Comparison of ENCODE assay signal across 8 cellular contexts in the genomic region with DNA sequence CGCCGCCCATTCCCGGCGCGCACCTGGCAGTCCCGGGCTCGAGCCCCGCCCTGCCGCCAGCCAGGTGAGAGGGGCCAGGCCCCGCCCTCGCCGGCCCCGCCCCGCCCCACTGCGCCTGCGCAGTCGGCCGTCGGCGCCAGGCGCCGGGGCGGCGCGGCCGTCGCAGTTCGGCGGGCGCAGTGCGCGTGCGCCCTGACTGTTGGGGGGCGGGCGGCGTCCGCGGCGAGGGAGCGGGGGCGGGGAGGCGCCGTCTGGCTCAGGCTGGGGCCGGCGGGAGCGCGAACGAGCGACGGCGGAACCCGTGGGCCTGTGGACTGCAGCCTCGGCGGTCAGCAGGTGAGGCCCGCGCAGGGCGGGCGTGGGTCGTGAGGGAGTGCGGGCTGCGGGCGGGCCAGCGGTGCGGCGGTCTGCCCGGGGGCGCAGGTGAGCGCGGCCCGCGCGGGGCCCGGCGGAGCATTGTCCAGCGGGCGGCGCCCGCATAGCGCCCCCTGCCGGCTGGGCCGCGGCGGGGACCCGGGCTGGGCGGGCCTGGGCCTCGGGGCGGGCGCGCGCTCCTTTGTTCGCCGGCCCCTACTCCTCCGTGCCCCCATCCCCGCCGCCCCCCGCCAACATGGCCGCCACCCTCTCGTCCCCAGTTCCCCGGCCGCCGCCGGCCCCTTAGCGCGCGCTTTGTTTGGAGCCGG. TPM values are rescaled to one million over a fixed set of nuclear protein-coding genes. Genes with fewer than 3 reads are reported as not detected.
A peak's percentile ranks its signal among the peaks of the same experiment; 100 is the strongest.
DNase-seq lines count a peak whose midpoint lies in the region; ATAC-seq and TF ChIP-seq lines count a peak whose summit lies in the region.

SPIN1 (plus strand) TSS at position 242 of the 683 bp plus-strand sequence. CDS start 38,096 bp downstream, outside the sequence.

- H3K4me1 ChIP-seq in Karpas-422 (ENCODE audit: low read length) (peaks cover 27% of the 10 kb centered on the region), thoracic aorta (ENCODE audit: control insufficient read depth in 1 of 2, low read depth in 2 of 2) (peaks cover 12 to 23% of the 10 kb centered on the region in 2 donors)

- DNase-seq in GM03348 (ENCODE audit: low spot score): peak; percentile 99
- peak; percentile 93 for DNase-seq in Karpas-422
- peak; percentile 88 for DNase-seq in activated naive CD4-positive, alpha-beta T cell treated with anti-CD3 and anti-CD28 coated beads, Interleukin-2, amount 50 U/mL, for 16 hours
- DNase-seq in glomerular visceral epithelial cell (ENCODE audit: extremely low spot score): peak; percentile 88
- peak; percentile 96 for DNase-seq in osteocyte (ENCODE audit: extremely low spot score, unreplicated experiment)
- DNase-seq in thoracic aorta (ENCODE audit: low spot score): no peak

- H3K27me3 ChIP-seq in Karpas-422 (ENCODE audit: low read length) (no peaks in the 10 kb centered on the region), thoracic aorta (replicated peaks; ENCODE audit: insufficient read depth) (no peaks in the 10 kb centered on the region)

- TF ChIP-seq CTCF in osteocyte (IDR thresholded peaks at IDR 0.05) (peak; percentile 62), thoracic aorta (IDR thresholded peaks at IDR 0.05) (no peak)

- H3K36me3 ChIP-seq in Karpas-422 (ENCODE audit: insufficient read depth, low read length): peaks cover 3% of the 10 kb centered on the region; the same call in 1 of the 2 replicates
- no peaks in the 10 kb centered on the region for H3K36me3 ChIP-seq in thoracic aorta

- H4K20me1 ChIP-seq in Karpas-422 (ENCODE audit: insufficient read depth, low read depth, low read length): no peaks in the 10 kb centered on the region

- no peaks in the 10 kb centered on the region for H3K9me3 ChIP-seq in Karpas-422 (ENCODE audit: low read length)
- no peaks in the 10 kb centered on the region for H3K9me3 ChIP-seq in thoracic aorta

- H3K4me3 Mint-ChIP-seq in osteocyte (ENCODE audit: unreplicated experiment): peak within 1 kb of the TSS; percentile 96

- H3K27ac ChIP-seq in Karpas-422 (ENCODE audit: low read length) (peak within 1 kb of the TSS; percentile 5; the same call in 1 of the 2 replicates), thoracic aorta (peak within 1 kb of the TSS; percentile 77 to 86)

- no peaks in the 10 kb centered on the region for H3K9me2 ChIP-seq in Karpas-422 (replicated peaks; ENCODE audit: insufficient read depth, low read length)

- H3K4me3 ChIP-seq in Karpas-422 (ENCODE audit: low read length) (peak within 1 kb of the TSS; percentile 76), thoracic aorta (peak within 1 kb of the TSS; percentile 95)

- H3K79me2 ChIP-seq in Karpas-422 (ENCODE audit: low read length): peaks cover 45% of the 10 kb centered on the region

- ATAC-seq in GM21825 (IDR thresholded peaks at IDR 0.05; ENCODE audit: unreplicated experiment) (peak; percentile 84), SK-N-SH treated with all-trans-retinoic acid at 6 μM for 48 hours (peak; percentile 88), thoracic aorta (ENCODE audit: insufficient number of reproducible peaks, low FRiP score, low read depth) (peak; percentile 85)

- H3K27me3 Mint-ChIP-seq in osteocyte (ENCODE audit: unreplicated experiment): no peaks in the 10 kb centered on the region

- H2AFZ ChIP-seq in Karpas-422 (ENCODE audit: low read length): peak within 1 kb of the TSS; percentile 75; the same call in 1 of the 2 replicates

- peaks cover 52% of the 10 kb centered on the region for H3K4me1 Mint-ChIP-seq in osteocyte (ENCODE audit: unreplicated experiment)

- peak within 1 kb of the TSS; percentile 96 for H3K27ac Mint-ChIP-seq in osteocyte (ENCODE audit: unreplicated experiment)

- peaks cover 5% of the 10 kb centered on the region for H3K36me3 Mint-ChIP-seq in osteocyte (ENCODE audit: unreplicated experiment)

- H3K4me2 ChIP-seq in Karpas-422 (ENCODE audit: low read depth, low read length, poor library complexity, severe bottlenecking): peak within 1 kb of the TSS; percentile 84

- peak within 1 kb of the TSS; percentile 77 for H3K9ac ChIP-seq in Karpas-422 (ENCODE audit: low read length)

- no peaks in the 10 kb centered on the region for H3K9me3 Mint-ChIP-seq in osteocyte (ENCODE audit: unreplicated experiment)

TF ChIP-seq in SK-N-SH treated with all-trans-retinoic acid at 6 μM for 48 hours, 23 proteins besides CTCF, POLR2A, EP300 and RAD21:
- TF ChIP-seq ISL1 (CRISPR knock-in tag; IDR thresholded peaks at IDR 0.05): no peak
- TF ChIP-seq ZNF70 (CRISPR knock-in tag; IDR thresholded peaks at IDR 0.05): no peak
- 0 out of 2 replicates have a peak, but pooled peaks have one; percentile 56 for TF ChIP-seq SNAI2 (CRISPR knock-in tag; IDR thresholded peaks at IDR 0.05)
- no peak for TF ChIP-seq ZFP30 (CRISPR knock-in tag; IDR thresholded peaks at IDR 0.05)
TF ChIP-seq in SK-N-SH treated with all-trans-retinoic acid at 6 μM for 48 hours: peak in this region for 1.

RNA-seq across cellular contexts. Expression of gene SPIN1, which starts in this region (rescaled TPM):
- 43.3 and 43.9 TPM in 2 replicates for total RNA-seq in Karpas-422 (2014; rRNA removed; shearing (Covaris generic); ENCODE audit: low replicate concordance)
- total RNA-seq in osteocyte: 115 and 121 TPM in 2 replicates
- 100 to 1,000 TPM in 1 of 2 donors, 10 to 100 TPM in 1; 81.2 to 145 TPM for total RNA-seq in thoracic aorta
